Comparison of ENCODE assay signal across 8 cellular contexts in the genomic region with DNA sequence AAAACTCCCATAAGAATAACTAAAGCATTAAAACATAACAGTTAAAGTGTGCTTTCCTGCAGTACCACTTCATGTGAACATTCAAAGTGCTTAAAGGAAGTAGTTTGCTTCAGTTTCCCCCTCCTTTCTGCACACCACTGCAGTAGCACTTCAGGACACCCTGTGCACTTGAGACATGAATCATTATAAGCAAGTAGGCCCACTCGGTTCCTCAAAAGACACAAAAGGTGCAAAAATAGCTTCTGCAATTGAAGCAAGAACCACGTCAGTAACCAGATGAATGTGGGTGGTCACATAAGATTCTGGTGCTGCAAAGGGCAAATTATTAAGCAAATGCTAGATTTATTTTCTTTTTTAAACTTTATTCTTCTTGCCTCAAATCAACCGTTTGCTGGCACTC.
DNase-seq lines count a peak whose midpoint lies in the region; ATAC-seq and TF ChIP-seq lines count a peak whose summit lies in the region.

No MANE protein-coding gene starts in this region.

- H3K27me3 Mint-ChIP-seq in activated naive CD8-positive, alpha-beta T cell treated with anti-CD3 and anti-CD28 coated beads, Interleukin-2, amount 50 U/mL, for 24 hours, result no peaks in the 10 kb centered on the region
- peaks cover 0 to 2% (median 0%) of the 10 kb centered on the region in 3 donors for H3K27me3 Mint-ChIP-seq in immature natural killer cell (ENCODE audit: low read depth in 3 of 3)

- peak overlapping the region; percentile 87 for H3K27ac Mint-ChIP-seq in activated naive CD8-positive, alpha-beta T cell treated with anti-CD3 and anti-CD28 coated beads, Interleukin-2, amount 50 U/mL, for 24 hours
- H3K27ac Mint-ChIP-seq in immature natural killer cell, result peak overlapping the region in 2 of 6 donors; percentile 29 to 34

- no peaks in the 10 kb centered on the region for H3K36me3 ChIP-seq in GM06990 (ENCODE audit: control insufficient read depth, insufficient read depth, low read length)

- no peaks in the 10 kb centered on the region for H3K27me3 ChIP-seq in GM06990 (replicated peaks; ENCODE audit: control insufficient read depth, insufficient read depth, low read length)

- no peak for TF ChIP-seq CTCF in GM06990 (IDR thresholded peaks at IDR 0.05; ENCODE audit: insufficient read depth, low read length, poor library complexity, severe bottlenecking)

- no peak overlapping the region for H3K4me3 ChIP-seq in GM06990 (replicated peaks; ENCODE audit: low read depth, low read length)

- H3K36me3 Mint-ChIP-seq in activated naive CD8-positive, alpha-beta T cell treated with anti-CD3 and anti-CD28 coated beads, Interleukin-2, amount 50 U/mL, for 24 hours (ENCODE audit: low read depth), result peaks cover 41% of the 10 kb centered on the region
- peaks cover 0 to 8% (median 7%) of the 10 kb centered on the region in 3 donors for H3K36me3 Mint-ChIP-seq in immature natural killer cell

- no peaks in the 10 kb centered on the region for H3K9me3 Mint-ChIP-seq in activated naive CD8-positive, alpha-beta T cell treated with anti-CD3 and anti-CD28 coated beads, Interleukin-2, amount 50 U/mL, for 24 hours
- H3K9me3 Mint-ChIP-seq in immature natural killer cell, result no peaks in the 10 kb centered on the region

- DNase-seq in GM06990 (ENCODE audit: extremely low read depth, insufficient read length) (peak; percentile 69), retina (no peak), immature natural killer cell (no peak), DMS 273 (lab: John Stamatoyannopoulos, UW; ENCODE audit: unreplicated experiment) (no peak), COLO668 (lab: John Stamatoyannopoulos, UW; ENCODE audit: unreplicated experiment) (no peak)
- no peak for DNase-seq in activated naive CD8-positive, alpha-beta T cell treated with anti-CD3 and anti-CD28 coated beads, Interleukin-2, amount 50 U/mL, for 24 hours

- H3K4me1 Mint-ChIP-seq in activated naive CD8-positive, alpha-beta T cell treated with anti-CD3 and anti-CD28 coated beads, Interleukin-2, amount 50 U/mL, for 24 hours, result peaks cover 74% of the 10 kb centered on the region
- H3K4me1 Mint-ChIP-seq in immature natural killer cell, result peaks cover 12 to 26% of the 10 kb centered on the region in 2 donors

- ATAC-seq in GM19328 (IDR thresholded peaks at IDR 0.05; ENCODE audit: unreplicated experiment) (peak; percentile 99), HG03108 (IDR thresholded peaks at IDR 0.05; ENCODE audit: unreplicated experiment) (peak; percentile 99)
- peak; percentile 93 for ATAC-seq in activated naive CD8-positive, alpha-beta T cell treated with anti-CD3 and anti-CD28 coated beads, Interleukin-2, amount 50 U/mL, for 24 hours

- peak overlapping the region; percentile 63 for H3K4me3 Mint-ChIP-seq in activated naive CD8-positive, alpha-beta T cell treated with anti-CD3 and anti-CD28 coated beads, Interleukin-2, amount 50 U/mL, for 24 hours
- no peak overlapping the region for H3K4me3 Mint-ChIP-seq in immature natural killer cell
